ENCODE assay signal across 8 cellular contexts in genomic region chr5:180811012-180811622, GRCh38. TPM values are rescaled to one million over a fixed set of nuclear protein-coding genes. Genes with fewer than 3 reads are reported as not detected.
DNase-seq lines count a peak whose midpoint lies in the region; ATAC-seq, FAIRE-seq and TF ChIP-seq lines count a peak whose summit lies in the region.

No MANE protein-coding gene starts in this region.

- H3K36me3 Mint-ChIP-seq in astrocyte (ENCODE audit: low read depth, unreplicated experiment) = peaks cover 6% of the 10 kb centered on the region

- intact Hi-C loops in left ventricle myocardium inferior (cut with micrococcal nuclease) = no loop called here
- intact Hi-C loops in Right ventricle myocardium superior (cut with DNase I) = no loop called here
- intact Hi-C loops in lower lobe of right lung (cut with DNase I) = no loop called here
- intact Hi-C loops in uterus (cut with DNase I; ENCODE audit: low total_unique reads) = no loop called here
- intact Hi-C loops in posterior cingulate gyrus (cut with DNase I) = loop anchor here (5.0 kb wide), 1 partner anchor 51 kb away; the partner anchor contains the start of gene ZFP62

- no peaks in the 10 kb centered on the region for H3K27me3 Mint-ChIP-seq in astrocyte (ENCODE audit: low read depth, unreplicated experiment)

- peak overlapping the region; percentile 92 for H3K4me2 ChIP-seq in astrocyte (ENCODE audit: low read length)

- peaks cover 35% of the 10 kb centered on the region for H3K79me2 ChIP-seq in astrocyte (ENCODE audit: insufficient read depth, low read length)

- ATAC-seq in Right ventricle myocardium superior (ENCODE audit: poor library complexity) (no peak), lower lobe of right lung (no peak), HG02798 (IDR thresholded peaks at IDR 0.05; ENCODE audit: poor library complexity, unreplicated experiment) (no peak)

- H3K4me1 Mint-ChIP-seq in astrocyte (ENCODE audit: low read depth, unreplicated experiment) = peaks cover 33% of the 10 kb centered on the region

- H2AFZ ChIP-seq in astrocyte (ENCODE audit: low read depth, low read length) = peak overlapping the region; percentile 99

- peaks cover 12% of the 10 kb centered on the region for H3K36me3 ChIP-seq in left ventricle myocardium inferior
- no peaks in the 10 kb centered on the region for H3K36me3 ChIP-seq in astrocyte (ENCODE audit: insufficient read depth, low read length)
- H3K36me3 ChIP-seq in lower lobe of right lung = peaks cover 12% of the 10 kb centered on the region
- H3K36me3 ChIP-seq in uterus = no peaks in the 10 kb centered on the region

- H3K4me1 ChIP-seq in left ventricle myocardium inferior (peaks cover 77% of the 10 kb centered on the region), astrocyte (ENCODE audit: insufficient read depth, low read length) (peaks cover 29% of the 10 kb centered on the region), lower lobe of right lung (peaks cover 52% of the 10 kb centered on the region), uterus (peaks cover 0 to 17% of the 10 kb centered on the region in 2 donors)

- TF ChIP-seq CTCF in left ventricle myocardium inferior (IDR thresholded peaks at IDR 0.05; ENCODE audit: borderline replicate concordance) = no peak
- no peak for TF ChIP-seq CTCF in astrocyte (IDR thresholded peaks at IDR 0.05; ENCODE audit: insufficient read depth, low read depth, low read length)
- no peak for TF ChIP-seq CTCF in lower lobe of right lung (IDR thresholded peaks at IDR 0.05)
- TF ChIP-seq CTCF in uterus (IDR thresholded peaks at IDR 0.05) = no peak

- H3K4me3 Mint-ChIP-seq in astrocyte (ENCODE audit: unreplicated experiment) = peak overlapping the region; percentile 84

- H3K9me3 Mint-ChIP-seq in astrocyte (ENCODE audit: unreplicated experiment) = no peaks in the 10 kb centered on the region

- H3K9me3 ChIP-seq in left ventricle myocardium inferior (replicated peaks) (no peaks in the 10 kb centered on the region), astrocyte (ENCODE audit: insufficient read depth, low read depth, low read length) (no peaks in the 10 kb centered on the region), lower lobe of right lung (no peaks in the 10 kb centered on the region), uterus (no peaks in the 10 kb centered on the region)

- no peak for DNase-seq in left ventricle myocardium inferior
- no peak for DNase-seq in Right ventricle myocardium superior
- DNase-seq in astrocyte (ENCODE audit: low read depth) = no peak
- no peak for DNase-seq in lower lobe of right lung
- DNase-seq in uterus = no peak
- no peak for DNase-seq in posterior cingulate gyrus
- DNase-seq in cerebellar cortex (ENCODE audit: low spot score) = no peak

- peak overlapping the region; percentile 87 for H3K9ac ChIP-seq in astrocyte (ENCODE audit: low read length)

- FAIRE-seq in astrocyte (lab: Jason Lieb, UNC) = no peak

- H3K27me3 ChIP-seq in left ventricle myocardium inferior (ENCODE audit: low read depth) = no peaks in the 10 kb centered on the region
- H3K27me3 ChIP-seq in astrocyte (ENCODE audit: insufficient read depth, low read length) = no peaks in the 10 kb centered on the region
- H3K27me3 ChIP-seq in lower lobe of right lung (ENCODE audit: low read depth) = no peaks in the 10 kb centered on the region
- H3K27me3 ChIP-seq in uterus = no peaks in the 10 kb centered on the region

- TF ChIP-seq POLR2A in uterus (IDR thresholded peaks at IDR 0.05) = no peak

- H4K20me1 ChIP-seq in astrocyte (ENCODE audit: insufficient read depth, low read length) = peaks cover 13% of the 10 kb centered on the region

- H3K27ac Mint-ChIP-seq in astrocyte (ENCODE audit: unreplicated experiment) = peak overlapping the region; percentile 69

- H3K4me3 ChIP-seq in left ventricle myocardium inferior (peak overlapping the region; percentile 77), astrocyte (ENCODE audit: insufficient read depth, low read depth, low read length) (peak overlapping the region; percentile 74), lower lobe of right lung (peak overlapping the region; percentile 78), uterus (peak overlapping the region; percentile 73 to 80)

- H3K27ac ChIP-seq in left ventricle myocardium inferior (replicated peaks) (peak overlapping the region; percentile 100), astrocyte (ENCODE audit: low read depth, low read length) (peak overlapping the region; percentile 91), lower lobe of right lung (peak overlapping the region; percentile 99), uterus (peak overlapping the region; percentile 95 to 99)

RNA-seq across cellular contexts. Expression of gene MGAT1, which starts 8.5 kb away (rescaled TPM):
- total RNA-seq in left ventricle myocardium inferior (60.4 TPM), Right ventricle myocardium superior (66.2 TPM), astrocyte (116 and 120 TPM in 2 replicates), lower lobe of right lung (241 TPM), uterus (100 to 1,000 TPM in 2 of 4 donors, 10 to 100 TPM in 2; 67.6 to 136 (median 99.5) TPM)

RNA-seq across cellular contexts. Expression of gene ZFP62, which starts 50.0 kb away (rescaled TPM):
- 15.9 TPM for total RNA-seq in left ventricle myocardium inferior
- 16.6 TPM for total RNA-seq in Right ventricle myocardium superior
- 14.5 and 15.0 TPM in 2 replicates for total RNA-seq in astrocyte
- 28.3 TPM for total RNA-seq in lower lobe of right lung
- total RNA-seq in uterus = 10 to 100 TPM in 3 of 4 donors, 1 to 10 TPM in 1; 8.5 to 43.6 (median 34.6) TPM
